12 cellular contexts compared by ENCODE assay signal in the genomic region with DNA sequence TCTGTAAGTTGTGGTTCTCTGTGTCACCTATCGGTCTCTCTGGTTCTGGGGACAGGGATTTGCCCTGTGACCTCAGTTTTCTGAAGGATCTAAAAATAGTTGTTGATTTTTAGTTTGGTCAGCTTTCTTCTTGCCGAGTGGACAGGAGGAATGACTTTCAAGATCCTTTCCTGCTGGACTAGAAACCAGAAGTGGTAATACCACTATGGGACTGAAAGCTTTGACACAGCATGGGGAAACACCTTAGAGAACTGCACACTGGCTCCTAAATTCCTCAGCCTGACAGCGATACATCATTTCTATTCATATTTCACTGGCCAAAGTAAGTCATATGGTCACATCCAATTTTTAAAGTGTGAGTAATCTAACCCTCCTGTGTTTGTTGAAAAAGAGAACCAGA.
"Had no signal": no experiment of that assay in that cellular context is flagged by ENCODE, and none has a peak within 500 bp of the region (broad histone marks: within the 10 kb centered on the region; RNA-seq: fewer than 3 reads in every experiment).

No MANE protein-coding gene starts in this region.

- DNase-seq: amniotic stem cell, dorsolateral prefrontal cortex, esophagus squamous epithelium, gastrocnemius medialis, kidney glomerular epithelial cell, tibial artery had no signal

- H3K4me3 ChIP-seq: dorsolateral prefrontal cortex, esophagus squamous epithelium, gastrocnemius medialis, skin epidermis, tibial artery had no signal

- H3K4me1 Mint-ChIP-seq: activated naive CD4-positive, alpha-beta T cell treated with anti-CD3 and anti-CD28 coated beads, Interleukin-2, amount 50 U/mL, for 24 hours; mesothelial cell of epicardium; stimulated activated effector memory CD8-positive, alpha-beta T cell treated with anti-CD3 and anti-CD28 coated beads, Interleukin-12 subunit alpha, Interleukin-12 subunit beta, amount 100 ng/mL, for 72 hours had no signal

- H3K4me3 Mint-ChIP-seq: activated naive CD4-positive, alpha-beta T cell treated with anti-CD3 and anti-CD28 coated beads, Interleukin-2, amount 50 U/mL, for 24 hours; mesothelial cell of epicardium; stimulated activated effector memory CD8-positive, alpha-beta T cell treated with anti-CD3 and anti-CD28 coated beads, Interleukin-12 subunit alpha, Interleukin-12 subunit beta, amount 100 ng/mL, for 72 hours had no signal

- H3K36me3 ChIP-seq: esophagus squamous epithelium, gastrocnemius medialis, tibial artery had no signal

- H3K27me3 Mint-ChIP-seq: activated naive CD4-positive, alpha-beta T cell treated with anti-CD3 and anti-CD28 coated beads, Interleukin-2, amount 50 U/mL, for 24 hours had no signal

- H3K9me3 ChIP-seq: esophagus squamous epithelium, gastrocnemius medialis had no signal

- H3K27ac Mint-ChIP-seq: activated naive CD4-positive, alpha-beta T cell treated with anti-CD3 and anti-CD28 coated beads, Interleukin-2, amount 50 U/mL, for 24 hours; activated T-helper 2 cell treated with anti-CD3 and anti-CD28 coated beads, Interferon-gamma antibody, Interleukin-2, Interleukin-4, amounts not matched to agents 10 μg/mL and 5 μg/mL and 100 μg/mL, durations not matched to agents 14 hours and 24 hours and 36 hours; mesothelial cell of epicardium; stimulated activated effector memory CD8-positive, alpha-beta T cell treated with anti-CD3 and anti-CD28 coated beads, Interleukin-12 subunit alpha, Interleukin-12 subunit beta, amount 100 ng/mL, for 72 hours had no signal

- H3K27ac ChIP-seq: dorsolateral prefrontal cortex, esophagus squamous epithelium, gastrocnemius medialis, skin epidermis, tibial artery had no signal

- H3K36me3 Mint-ChIP-seq: activated naive CD4-positive, alpha-beta T cell treated with anti-CD3 and anti-CD28 coated beads, Interleukin-2, amount 50 U/mL, for 24 hours; stimulated activated effector memory CD8-positive, alpha-beta T cell treated with anti-CD3 and anti-CD28 coated beads, Interleukin-12 subunit alpha, Interleukin-12 subunit beta, amount 100 ng/mL, for 72 hours had no signal

- ATAC-seq: activated CD4-positive, CD25-positive, alpha-beta regulatory T cell treated with anti-CD3 and anti-CD28 coated beads, Interleukin-2, amount 50 U/mL, for 24 hours; gastrocnemius medialis; stimulated activated effector memory CD8-positive, alpha-beta T cell treated with anti-CD3 and anti-CD28 coated beads, Interleukin-12 subunit alpha, Interleukin-12 subunit beta, amount 100 ng/mL, for 72 hours had no signal

- H3K4me1 ChIP-seq: esophagus squamous epithelium, gastrocnemius medialis, tibial artery had no signal

- H3K27me3 ChIP-seq: dorsolateral prefrontal cortex, esophagus squamous epithelium, gastrocnemius medialis, tibial artery had no signal
